1 cellular context compared by ENCODE assay signal in the genomic region with DNA sequence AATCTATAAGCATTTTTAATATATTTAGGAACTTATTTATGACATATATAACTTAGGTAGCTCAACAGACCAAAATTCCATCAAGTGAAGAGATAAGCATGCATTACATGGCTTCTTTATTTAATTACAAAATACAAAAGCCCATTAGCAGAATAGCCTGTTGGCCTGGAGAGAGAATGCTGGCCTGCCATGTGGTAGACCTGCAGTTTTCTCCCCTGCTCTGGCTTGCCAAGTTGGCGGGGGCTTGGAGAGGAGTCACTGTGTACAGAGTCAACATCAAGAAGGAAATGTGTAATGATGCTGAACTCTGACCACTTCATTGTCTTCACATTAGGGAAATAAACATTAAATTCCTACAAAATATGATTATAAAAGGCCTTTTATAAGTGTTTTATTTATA.
TF ChIP-seq lines count a peak whose summit lies in the region.

No MANE protein-coding gene starts in this region.

TF ChIP-seq in WTC11, 78 proteins besides CTCF, POLR2A, EP300 and RAD21 (continued from another document):
- TF ChIP-seq, protein P1, sequence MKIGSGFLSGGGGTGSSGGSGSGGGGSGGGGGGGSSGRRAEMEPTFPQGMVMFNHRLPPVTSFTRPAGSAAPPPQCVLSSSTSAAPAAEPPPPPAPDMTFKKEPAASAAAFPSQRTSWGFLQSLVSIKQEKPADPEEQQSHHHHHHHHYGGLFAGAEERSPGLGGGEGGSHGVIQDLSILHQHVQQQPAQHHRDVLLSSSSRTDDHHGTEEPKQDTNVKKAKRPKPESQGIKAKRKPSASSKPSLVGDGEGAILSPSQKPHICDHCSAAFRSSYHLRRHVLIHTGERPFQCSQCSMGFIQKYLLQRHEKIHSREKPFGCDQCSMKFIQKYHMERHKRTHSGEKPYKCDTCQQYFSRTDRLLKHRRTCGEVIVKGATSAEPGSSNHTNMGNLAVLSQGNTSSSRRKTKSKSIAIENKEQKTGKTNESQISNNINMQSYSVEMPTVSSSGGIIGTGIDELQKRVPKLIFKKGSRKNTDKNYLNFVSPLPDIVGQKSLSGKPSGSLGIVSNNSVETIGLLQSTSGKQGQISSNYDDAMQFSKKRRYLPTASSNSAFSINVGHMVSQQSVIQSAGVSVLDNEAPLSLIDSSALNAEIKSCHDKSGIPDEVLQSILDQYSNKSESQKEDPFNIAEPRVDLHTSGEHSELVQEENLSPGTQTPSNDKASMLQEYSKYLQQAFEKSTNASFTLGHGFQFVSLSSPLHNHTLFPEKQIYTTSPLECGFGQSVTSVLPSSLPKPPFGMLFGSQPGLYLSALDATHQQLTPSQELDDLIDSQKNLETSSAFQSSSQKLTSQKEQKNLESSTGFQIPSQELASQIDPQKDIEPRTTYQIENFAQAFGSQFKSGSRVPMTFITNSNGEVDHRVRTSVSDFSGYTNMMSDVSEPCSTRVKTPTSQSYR (CRISPR knock-in tag; IDR thresholded peaks at IDR 0.05), result no peak
- TF ChIP-seq, protein P2, sequence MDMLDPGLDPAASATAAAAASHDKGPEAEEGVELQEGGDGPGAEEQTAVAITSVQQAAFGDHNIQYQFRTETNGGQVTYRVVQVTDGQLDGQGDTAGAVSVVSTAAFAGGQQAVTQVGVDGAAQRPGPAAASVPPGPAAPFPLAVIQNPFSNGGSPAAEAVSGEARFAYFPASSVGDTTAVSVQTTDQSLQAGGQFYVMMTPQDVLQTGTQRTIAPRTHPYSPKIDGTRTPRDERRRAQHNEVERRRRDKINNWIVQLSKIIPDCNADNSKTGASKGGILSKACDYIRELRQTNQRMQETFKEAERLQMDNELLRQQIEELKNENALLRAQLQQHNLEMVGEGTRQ (CRISPR knock-in tag; IDR thresholded peaks at IDR 0.05), result no peak
- TF ChIP-seq ESRRA (CRISPR knock-in tag; IDR thresholded peaks at IDR 0.05; ENCODE audit: borderline replicate concordance), result no peak
- TF ChIP-seq, protein P3, sequence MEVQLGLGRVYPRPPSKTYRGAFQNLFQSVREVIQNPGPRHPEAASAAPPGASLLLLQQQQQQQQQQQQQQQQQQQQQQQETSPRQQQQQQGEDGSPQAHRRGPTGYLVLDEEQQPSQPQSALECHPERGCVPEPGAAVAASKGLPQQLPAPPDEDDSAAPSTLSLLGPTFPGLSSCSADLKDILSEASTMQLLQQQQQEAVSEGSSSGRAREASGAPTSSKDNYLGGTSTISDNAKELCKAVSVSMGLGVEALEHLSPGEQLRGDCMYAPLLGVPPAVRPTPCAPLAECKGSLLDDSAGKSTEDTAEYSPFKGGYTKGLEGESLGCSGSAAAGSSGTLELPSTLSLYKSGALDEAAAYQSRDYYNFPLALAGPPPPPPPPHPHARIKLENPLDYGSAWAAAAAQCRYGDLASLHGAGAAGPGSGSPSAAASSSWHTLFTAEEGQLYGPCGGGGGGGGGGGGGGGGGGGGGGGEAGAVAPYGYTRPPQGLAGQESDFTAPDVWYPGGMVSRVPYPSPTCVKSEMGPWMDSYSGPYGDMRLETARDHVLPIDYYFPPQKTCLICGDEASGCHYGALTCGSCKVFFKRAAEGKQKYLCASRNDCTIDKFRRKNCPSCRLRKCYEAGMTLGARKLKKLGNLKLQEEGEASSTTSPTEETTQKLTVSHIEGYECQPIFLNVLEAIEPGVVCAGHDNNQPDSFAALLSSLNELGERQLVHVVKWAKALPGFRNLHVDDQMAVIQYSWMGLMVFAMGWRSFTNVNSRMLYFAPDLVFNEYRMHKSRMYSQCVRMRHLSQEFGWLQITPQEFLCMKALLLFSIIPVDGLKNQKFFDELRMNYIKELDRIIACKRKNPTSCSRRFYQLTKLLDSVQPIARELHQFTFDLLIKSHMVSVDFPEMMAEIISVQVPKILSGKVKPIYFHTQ (CRISPR knock-in tag; IDR thresholded peaks at IDR 0.05), result no peak
- no peak for TF ChIP-seq TCF7 (CRISPR knock-in tag; IDR thresholded peaks at IDR 0.05; ENCODE audit: low read depth)
